In genomic region chrX:47560831-47561652, GRCh38 we compare ENCODE assay signal across 8 cellular contexts. TPM values are rescaled to one million over a fixed set of nuclear protein-coding genes. Genes with fewer than 3 reads are reported as not detected.
DNase-seq lines count a peak whose midpoint lies in the region; ATAC-seq and TF ChIP-seq lines count a peak whose summit lies in the region.

Gene ARAF (plus strand): TSS chrX:47561205. CDS start chrX:47562968, 1,763 bp downstream.

- H3K4me1 ChIP-seq in CD8-positive, alpha-beta T cell (ENCODE audit: insufficient read depth, low read length): peaks cover 29% of the 10 kb centered on the region
- H3K4me1 ChIP-seq in ectodermal cell (ENCODE audit: control insufficient read depth, insufficient read depth, low read length): no peaks in the 10 kb centered on the region
- peaks cover 15% of the 10 kb centered on the region for H3K4me1 ChIP-seq in lower lobe of right lung

- H3K9me3 Mint-ChIP-seq in CD8-positive, alpha-beta T cell: no peaks in the 10 kb centered on the region

- TF ChIP-seq CTCF in CD8-positive, alpha-beta T cell (IDR thresholded peaks at IDR 0.05): no peak
- no peak for TF ChIP-seq CTCF in lower lobe of right lung (IDR thresholded peaks at IDR 0.05)

- peaks cover 19% of the 10 kb centered on the region for H3K36me3 ChIP-seq in CD8-positive, alpha-beta T cell (ENCODE audit: insufficient read depth, low read length)
- H3K36me3 ChIP-seq in ectodermal cell (ENCODE audit: control insufficient read depth, insufficient read depth, low read length) (no peaks in the 10 kb centered on the region), lower lobe of right lung (peaks cover 28% of the 10 kb centered on the region)

- peak within 1 kb of the TSS; percentile 95 for H3K4me3 Mint-ChIP-seq in CD8-positive, alpha-beta T cell

- no peaks in the 10 kb centered on the region for H3K27me3 ChIP-seq in CD8-positive, alpha-beta T cell (ENCODE audit: insufficient read depth, low read length)
- H3K27me3 ChIP-seq in ectodermal cell (ENCODE audit: control insufficient read depth, insufficient read depth, low read length, poor library complexity, severe bottlenecking) (no peaks in the 10 kb centered on the region), lower lobe of right lung (ENCODE audit: low read depth) (no peaks in the 10 kb centered on the region)

- peak; percentile 86 to 99 (median 91) for DNase-seq in CD8-positive, alpha-beta T cell
- DNase-seq in HS-27A (ENCODE audit: low read depth) (peak; percentile 86), NK-92 (lab: John Stamatoyannopoulos, UW; ENCODE audit: unreplicated experiment) (peak; percentile 85), lower lobe of right lung (peak; percentile 96)
- DNase-seq in activated CD8-positive, alpha-beta memory T cell treated with anti-CD3 and anti-CD28 coated beads for 1 hour (ENCODE audit: extremely low read depth in 1 of 2, low read depth in 1 of 2): peak; percentile 79 to 89
- peak; percentile 81 to 93 (median 91) for DNase-seq in stimulated activated CD4-positive, alpha-beta T cell treated with anti-CD3 and anti-CD28 coated beads, TNF-alpha, amount 100 ng/mL, for 24 hours (ENCODE audit: low read depth in 3 of 3)

- CTCF ChIA-PET in CD8-positive, alpha-beta T cell (lab: Charles Lee): no interaction called here

- H3K4me1 Mint-ChIP-seq in CD8-positive, alpha-beta T cell (ENCODE audit: low read depth): peaks cover 46% of the 10 kb centered on the region

- POLR2A ChIA-PET in CD8-positive, alpha-beta T cell (lab: Charles Lee): no interaction called here

- peak within 1 kb of the TSS; percentile 99 for H3K27ac Mint-ChIP-seq in CD8-positive, alpha-beta T cell

- no peaks in the 10 kb centered on the region for H3K27me3 Mint-ChIP-seq in CD8-positive, alpha-beta T cell (ENCODE audit: low read depth)

- 0% methylated on average over 61 of the region's 61 CpGs for WGBS in ectodermal cell, 2 experiments

- H3K27ac ChIP-seq in CD8-positive, alpha-beta T cell (ENCODE audit: low read depth, low read length): peak within 1 kb of the TSS; percentile 98
- H3K27ac ChIP-seq in ectodermal cell (ENCODE audit: insufficient read depth, low read depth, low read length, poor library complexity, severe bottlenecking) (peak within 1 kb of the TSS; percentile 84), lower lobe of right lung (peak within 1 kb of the TSS; percentile 92)

- peak within 1 kb of the TSS; percentile 91 for H3K4me3 ChIP-seq in CD8-positive, alpha-beta T cell (ENCODE audit: low read depth, low read length)
- H3K4me3 ChIP-seq in ectodermal cell (ENCODE audit: insufficient read depth, low read depth, low read length) (peak within 1 kb of the TSS; percentile 61), lower lobe of right lung (peak within 1 kb of the TSS; percentile 70)

- intact Hi-C loops in CD8-positive, alpha-beta T cell (cut with DNase I, micrococcal nuclease): loop anchor here (1.0 to 10.0 kb wide), 12 partner anchors 58 to 466 kb away; partner anchors contain the start of genes ELK1 (in 1 of the 2), SYN1 (in 1 of the 2), UBA1 (in 1 of the 2) and USP11 (in 1 of the 2)
- intact Hi-C loops in lower lobe of right lung (cut with DNase I): no loop called here

- peaks cover 34% of the 10 kb centered on the region for H3K36me3 Mint-ChIP-seq in CD8-positive, alpha-beta T cell

- peak; percentile 87 for ATAC-seq in CD8-positive, alpha-beta T cell
- peak; percentile 80 for ATAC-seq in GM19467 (IDR thresholded peaks at IDR 0.05; ENCODE audit: unreplicated experiment)
- peak; percentile 95 to 97 for ATAC-seq in lower lobe of right lung

- H3K9me3 ChIP-seq in CD8-positive, alpha-beta T cell (ENCODE audit: low read length): no peaks in the 10 kb centered on the region
- H3K9me3 ChIP-seq in ectodermal cell (ENCODE audit: control insufficient read depth, low read length): no peaks in the 10 kb centered on the region
- H3K9me3 ChIP-seq in lower lobe of right lung: no peaks in the 10 kb centered on the region

RNA-seq across cellular contexts. Expression of gene ARAF, which starts in this region (rescaled TPM):
- total RNA-seq in CD8-positive, alpha-beta T cell: 100 to 1,000 TPM; 125 to 134 TPM
- 51.4 TPM for polyA plus RNA-seq in ectodermal cell (2013, experiment 1 of 4)
- polyA plus RNA-seq in ectodermal cell (2013, experiment 2 of 4): 51.6 TPM
- 42.9 TPM for polyA plus RNA-seq in ectodermal cell (2013, experiment 3 of 4)
- 41.3 TPM for polyA plus RNA-seq in ectodermal cell (2013, experiment 4 of 4)
- total RNA-seq in lower lobe of right lung: 90.1 TPM

Comparison
In these comparisons a context has a peak if more than half of its experiments do, and no peak if none do; other contexts are left out.
1. Peak in every context shown above with its lines: DNase-seq, ATAC-seq, H3K4me3 ChIP-seq and H3K27ac ChIP-seq.